In the genomic region with DNA sequence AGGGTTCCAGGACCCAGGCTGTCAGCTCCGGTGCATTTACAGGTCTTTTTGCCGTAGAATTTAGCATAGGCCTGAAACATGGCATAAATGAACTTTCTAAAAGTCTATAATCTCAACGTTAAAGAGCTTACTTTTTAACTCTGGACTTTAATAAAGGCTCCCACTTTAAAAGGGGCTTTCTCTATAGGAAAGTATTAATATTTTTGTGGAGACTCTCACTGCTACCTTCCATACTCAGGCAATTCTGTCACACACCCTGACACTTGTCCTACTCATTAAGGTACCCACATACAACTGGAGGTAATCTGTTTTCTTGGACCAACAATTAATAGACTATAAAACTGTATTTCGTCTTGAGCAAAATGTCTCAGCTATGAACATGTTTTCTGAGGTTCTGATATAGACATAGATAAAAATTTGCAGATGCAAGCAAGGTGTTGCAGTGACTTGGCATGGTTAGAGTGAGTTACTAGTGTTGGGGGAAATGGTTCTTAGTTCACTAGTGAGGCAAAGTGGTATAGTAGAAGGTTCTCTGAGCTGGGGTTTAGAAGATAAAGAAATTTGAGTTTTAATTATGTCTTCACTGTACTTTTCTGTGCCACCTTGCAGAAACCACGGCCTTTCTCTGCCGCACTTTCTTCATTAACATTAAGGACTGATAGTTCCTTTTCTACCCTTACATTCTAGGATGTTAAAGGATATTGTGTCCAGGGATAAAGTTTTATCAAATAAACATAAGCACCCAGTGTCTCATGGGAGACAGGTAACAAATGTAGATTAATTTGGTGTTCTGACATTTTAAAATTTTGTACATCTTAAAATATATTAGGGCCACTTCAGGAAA, we compare ENCODE assay signal across 8 cellular contexts. TPM values are rescaled to one million over a fixed set of nuclear protein-coding genes. Genes with fewer than 3 reads are reported as not detected.
DNase-seq lines count a peak whose midpoint lies in the region; ATAC-seq, FAIRE-seq and TF ChIP-seq lines count a peak whose summit lies in the region.

No MANE protein-coding gene starts in this region.

- H3K4me3 ChIP-seq in WERI-Rb-1 (ENCODE audit: low read depth, low read length), result peak overlapping the region; percentile 94
- H3K4me3 ChIP-seq in right atrium auricular region, result peak overlapping the region; percentile 91 to 94
- peak overlapping the region in 1 of 2 donors; percentile 74 for H3K4me3 ChIP-seq in small intestine (ENCODE audit: low read depth in 1 of 2, low read length in 2 of 2)

- peaks cover 7% of the 10 kb centered on the region for H3K27me3 Mint-ChIP-seq in HFFc6 (ENCODE audit: insufficient read depth)

- FAIRE-seq in small intestine (lab: Jason Lieb, UNC), result no peak

- no peak for TF ChIP-seq CTCF in HFFc6 (IDR thresholded peaks at IDR 0.05)
- TF ChIP-seq CTCF in WERI-Rb-1 (IDR thresholded peaks at IDR 0.05; ENCODE audit: low read depth, low read length), result no peak
- TF ChIP-seq CTCF in right atrium auricular region (IDR thresholded peaks at IDR 0.05), result no peak

- peaks cover 50% of the 10 kb centered on the region for H3K4me1 Mint-ChIP-seq in HFFc6 (ENCODE audit: low read depth)

- no peaks in the 10 kb centered on the region for H3K36me3 ChIP-seq in WERI-Rb-1
- no peaks in the 10 kb centered on the region for H3K36me3 ChIP-seq in right atrium auricular region
- H3K36me3 ChIP-seq in small intestine (ENCODE audit: control insufficient read depth in 2 of 2, insufficient read depth in 2 of 2, low read length in 2 of 2), result no peaks in the 10 kb centered on the region

- ATAC-seq in GM19351 (IDR thresholded peaks at IDR 0.05; ENCODE audit: unreplicated experiment) (no peak), GM21717 (IDR thresholded peaks at IDR 0.05; ENCODE audit: unreplicated experiment) (no peak)

- H3K27ac ChIP-seq in WERI-Rb-1 (peak overlapping the region; percentile 99), right atrium auricular region (peak overlapping the region; percentile 100), small intestine (ENCODE audit: low read depth in 1 of 2, low read length in 1 of 2) (peak overlapping the region; percentile 100)

- peak overlapping the region; percentile 92 for H3K27ac Mint-ChIP-seq in HFFc6

- H3K4me1 ChIP-seq in right atrium auricular region (peaks cover 0 to 19% of the 10 kb centered on the region in 2 donors), small intestine (ENCODE audit: control insufficient read depth in 2 of 2, insufficient read depth in 1 of 2, low read depth in 1 of 2, low read length in 1 of 2) (peaks cover 0 to 4% of the 10 kb centered on the region in 2 donors)

- 33 to 42% (median 37%) methylated on average over 6 of the region's 6 CpGs for WGBS in small intestine, 3 donors

- H3K9me3 Mint-ChIP-seq in HFFc6, result no peaks in the 10 kb centered on the region

- H3K9me3 ChIP-seq in WERI-Rb-1 (ENCODE audit: severe bottlenecking), result no peaks in the 10 kb centered on the region
- H3K9me3 ChIP-seq in right atrium auricular region, result no peaks in the 10 kb centered on the region
- no peaks in the 10 kb centered on the region for H3K9me3 ChIP-seq in small intestine (ENCODE audit: control insufficient read depth, low read depth)

- H3K36me3 Mint-ChIP-seq in HFFc6 (ENCODE audit: low read depth), result no peaks in the 10 kb centered on the region

- peak overlapping the region; percentile 91 for H3K4me3 Mint-ChIP-seq in HFFc6

- DNase-seq in HFFc6 (no peak), WERI-Rb-1 (no peak), right atrium auricular region (ENCODE audit: low spot score) (no peak), small intestine (no peak), RKO (ENCODE audit: low spot score) (no peak), dermis blood vessel endothelial cell (no peak)

- H3K27me3 ChIP-seq in WERI-Rb-1 (ENCODE audit: insufficient read depth, low read depth, severe bottlenecking) (no peaks in the 10 kb centered on the region), right atrium auricular region (no peaks in the 10 kb centered on the region), small intestine (ENCODE audit: control insufficient read depth in 2 of 2, insufficient read depth in 2 of 2, low read length in 2 of 2) (no peaks in the 10 kb centered on the region)

RNA-seq across cellular contexts. Expression of a gene that starts 10.8 kb away (rescaled TPM):
- total RNA-seq in HFFc6 (2021; fragmentation: NEBNext Ultra II Directional; extraction: Animal tissue kit (Norgen Biotek cat#: 25700)), result 1 to 10 TPM; 1.8 to 7.5 (median 5.8) TPM
- total RNA-seq in right atrium auricular region (1 to 10 TPM; 3.7 to 8.9 TPM), dermis blood vessel endothelial cell (0.14 and 0.17 TPM in 2 replicates)
- polyA plus RNA-seq in small intestine, result 1 to 10 TPM; 1.3 to 5.7 (median 1.6) TPM
